Comparison of ENCODE assay signal across 11 cellular contexts in genomic region chr12:15688838-15689237, GRCh38.
DNase-seq lines count a peak whose midpoint lies in the region; ATAC-seq and TF ChIP-seq lines count a peak whose summit lies in the region.
"Had no signal": no experiment of that assay in that cellular context is flagged by ENCODE, and none has a peak within 500 bp of the region (broad histone marks: within the 10 kb centered on the region; RNA-seq: fewer than 3 reads in every experiment).

No MANE protein-coding gene starts in this region.

- no peaks in the 10 kb centered on the region for H3K9me3 Mint-ChIP-seq in nephron progenitor cell
- H3K9me3 Mint-ChIP-seq in activated CD4-positive, alpha-beta memory T cell treated with anti-CD3 and anti-CD28 coated beads, Interleukin-2, amount 10 ng/mL, durations not matched to agents 7 days and 5 days: peaks cover 4% of the 10 kb centered on the region

- no peak for ATAC-seq in stimulated activated naive CD8-positive, alpha-beta T cell treated with anti-CD3 and anti-CD28 coated beads, Interleukin-15, Interleukin-2, amounts not matched to agents 100 U/mL and 50 U/mL, for 24 hours

- H3K27me3 Mint-ChIP-seq in nephron progenitor cell (ENCODE audit: low read depth, poor library complexity): peaks cover 3% of the 10 kb centered on the region
- H3K27me3 Mint-ChIP-seq in activated CD4-positive, alpha-beta memory T cell treated with anti-CD3 and anti-CD28 coated beads, Interleukin-2, amount 10 ng/mL, durations not matched to agents 7 days and 5 days: peaks cover 9% of the 10 kb centered on the region

- TF ChIP-seq POLR2A in erythroblast (IDR thresholded peaks at IDR 0.05; ENCODE audit: low read length): no peak

- POLR2A ChIA-PET in activated CD4-positive, alpha-beta memory T cell treated with anti-CD3 and anti-CD28 coated beads, Interleukin-2, amount 10 ng/mL, durations not matched to agents 7 days and 5 days (lab: Charles Lee): no interaction called here

- DNase-seq in MV-4-11 (lab: John Stamatoyannopoulos, UW) (peak; percentile 76), erythroblast (lab: John Stamatoyannopoulos, UW) (peak; percentile 18 to 36), nephron progenitor cell (peak; percentile 3), islet precursor cell (no peak)
- no peak for DNase-seq in activated CD4-positive, alpha-beta T cell treated with anti-CD3 and anti-CD28 coated beads for 4 hours
- DNase-seq in stimulated activated naive CD8-positive, alpha-beta T cell treated with anti-CD3 and anti-CD28 coated beads, Interleukin-15, Interleukin-2, amounts not matched to agents 100 U/mL and 50 U/mL, for 24 hours: no peak
- DNase-seq in activated CD4-positive, alpha-beta memory T cell treated with anti-CD3 and anti-CD28 coated beads, Interleukin-2, amount 10 ng/mL, durations not matched to agents 7 days and 5 days: no peak
- DNase-seq: activated naive CD4-positive, alpha-beta T cell treated with anti-CD3 and anti-CD28 coated beads, Interleukin-2, amount 50 U/mL, for 16 hours; SW 1271 had no signal

- H3K36me3 Mint-ChIP-seq in nephron progenitor cell (ENCODE audit: low read depth): no peaks in the 10 kb centered on the region
- H3K36me3 Mint-ChIP-seq in activated CD4-positive, alpha-beta memory T cell treated with anti-CD3 and anti-CD28 coated beads, Interleukin-2, amount 10 ng/mL, durations not matched to agents 7 days and 5 days (ENCODE audit: low read depth): peaks cover 3% of the 10 kb centered on the region

- no peak for TF ChIP-seq CTCF in 22Rv1 (IDR thresholded peaks at IDR 0.05)
- no peak for TF ChIP-seq CTCF in nephron progenitor cell (IDR thresholded peaks at IDR 0.05)

- no peak overlapping the region for H3K27ac Mint-ChIP-seq in nephron progenitor cell
- no peak overlapping the region for H3K27ac Mint-ChIP-seq in activated CD4-positive, alpha-beta memory T cell treated with anti-CD3 and anti-CD28 coated beads, Interleukin-2, amount 10 ng/mL, durations not matched to agents 7 days and 5 days

- H3K4me1 Mint-ChIP-seq in nephron progenitor cell: peaks cover 16% of the 10 kb centered on the region
- H3K4me1 Mint-ChIP-seq in activated CD4-positive, alpha-beta memory T cell treated with anti-CD3 and anti-CD28 coated beads, Interleukin-2, amount 10 ng/mL, durations not matched to agents 7 days and 5 days: peaks cover 10% of the 10 kb centered on the region

- H3K4me3 Mint-ChIP-seq in nephron progenitor cell: no peak overlapping the region
- H3K4me3 Mint-ChIP-seq in activated CD4-positive, alpha-beta memory T cell treated with anti-CD3 and anti-CD28 coated beads, Interleukin-2, amount 10 ng/mL, durations not matched to agents 7 days and 5 days: no peak overlapping the region

- H3K27ac ChIP-seq in 22Rv1: peak overlapping the region; percentile 49
- H3K27ac ChIP-seq: C4-2B had no signal

- CTCF ChIA-PET in activated CD4-positive, alpha-beta memory T cell treated with anti-CD3 and anti-CD28 coated beads, Interleukin-2, amount 10 ng/mL, durations not matched to agents 7 days and 5 days (lab: Charles Lee): no interaction called here

Comparison
In these comparisons a context has a peak if more than half of its experiments do, and no peak if none do; other contexts are left out.
1. DNase-seq: peak in MV-4-11 (single experiment), erythroblast (2 of 2) and nephron progenitor cell (single experiment); none in islet precursor cell (single experiment), activated CD4-positive, alpha-beta T cell treated with anti-CD3 and anti-CD28 coated beads for 4 hours (0 of 2), stimulated activated naive CD8-positive, alpha-beta T cell treated with anti-CD3 and anti-CD28 coated beads, Interleukin-15, Interleukin-2, amounts not matched to agents 100 U/mL and 50 U/mL, for 24 hours (single experiment) and activated CD4-positive, alpha-beta memory T cell treated with anti-CD3 and anti-CD28 coated beads, Interleukin-2, amount 10 ng/mL, durations not matched to agents 7 days and 5 days (single experiment).